9 cellular contexts compared by ENCODE assay signal in the genomic region with DNA sequence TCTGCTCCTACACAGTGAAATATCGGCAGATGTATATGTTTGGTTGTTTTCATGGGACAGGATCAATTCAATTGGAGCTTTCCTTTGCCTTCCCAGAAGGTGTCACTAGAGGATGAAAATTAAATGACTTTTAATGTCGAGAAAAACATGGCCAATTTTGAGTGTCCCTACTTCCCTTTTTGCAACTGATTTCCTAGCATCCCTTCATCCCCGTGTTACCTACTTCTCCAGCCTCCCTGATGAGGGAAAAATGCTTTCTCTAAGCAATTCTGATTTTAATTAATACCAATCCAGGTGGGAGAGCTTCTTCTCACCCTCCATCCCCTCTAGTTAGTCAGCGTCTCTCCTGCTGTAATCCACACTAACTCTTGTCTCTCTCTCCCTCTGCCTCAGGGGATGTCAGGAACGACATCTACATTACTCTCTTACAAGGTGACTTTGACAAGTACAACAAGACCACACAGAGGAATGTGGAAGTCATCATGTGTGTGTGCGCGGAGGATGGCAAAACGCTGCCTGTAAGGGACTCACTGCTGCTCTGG.
DNase-seq lines count a peak whose midpoint lies in the region; ATAC-seq and TF ChIP-seq lines count a peak whose summit lies in the region.
"Had no signal": no experiment of that assay in that cellular context is flagged by ENCODE, and none has a peak within 500 bp of the region (broad histone marks: within the 10 kb centered on the region; RNA-seq: fewer than 3 reads in every experiment).

No MANE protein-coding gene starts in this region.

- H3K4me3 ChIP-seq in breast epithelium (no peak overlapping the region), stomach (no peak overlapping the region)
- H3K4me3 ChIP-seq: SK-N-MC had no signal

- WGBS in stomach, 5 donors, result 50 to 57% (median 55%) methylated on average over 8 of the region's 8 CpGs

- DNase-seq in EL (peak; percentile 59), LHCN-M2 (ENCODE audit: low read depth) (peak; percentile 59), breast epithelium (ENCODE audit: low spot score in 2 of 2) (no peak), midbrain (lab: John Stamatoyannopoulos, UW) (peak; percentile 58), SHP77 (lab: John Stamatoyannopoulos, UW) (no peak), stomach (no peak)

- intact Hi-C loops in breast epithelium (cut with DNase I; ENCODE audit: low total_unique reads), result no loop called here
- intact Hi-C loops in stomach (cut with DNase I; ENCODE audit: low total_unique reads), result no loop called here

- H3K4me1 ChIP-seq in breast epithelium, result no peaks in the 10 kb centered on the region
- H3K4me1 ChIP-seq in stomach, result no peaks in the 10 kb centered on the region

- TF ChIP-seq POLR2A in breast epithelium (IDR thresholded peaks at IDR 0.05), result no peak
- no peak for TF ChIP-seq POLR2A in stomach (IDR thresholded peaks at IDR 0.05)

- no peak overlapping the region for H3K27ac ChIP-seq in breast epithelium
- no peak overlapping the region for H3K27ac ChIP-seq in stomach
- H3K27ac ChIP-seq: SK-N-MC had no signal

- H3K9me3 ChIP-seq in breast epithelium (no peaks in the 10 kb centered on the region), stomach (no peaks in the 10 kb centered on the region)

- no peak for ATAC-seq in HG03469 (IDR thresholded peaks at IDR 0.05; ENCODE audit: unreplicated experiment)
- ATAC-seq in HG03196 (IDR thresholded peaks at IDR 0.05; ENCODE audit: unreplicated experiment), result no peak

- TF ChIP-seq EP300 in stomach (IDR thresholded peaks at IDR 0.05), result no peak

- no peaks in the 10 kb centered on the region for H3K27me3 ChIP-seq in breast epithelium
- peaks cover 0 to 10% (median 0%) of the 10 kb centered on the region in 3 donors for H3K27me3 ChIP-seq in stomach

- no peaks in the 10 kb centered on the region for H3K36me3 ChIP-seq in breast epithelium
- H3K36me3 ChIP-seq in stomach, result peaks cover 0 to 38% (median 10%) of the 10 kb centered on the region in 4 donors

- TF ChIP-seq CTCF in breast epithelium (IDR thresholded peaks at IDR 0.05), result peak in 2 of 3 donors; percentile 29 to 69
- TF ChIP-seq CTCF in stomach (IDR thresholded peaks at IDR 0.05), result peak in 1 of 7 experiments; percentile 16

Comparison
In these comparisons a context has a peak if more than half of its experiments do, and no peak if none do; other contexts are left out.
1. DNase-seq: peak in EL (single experiment), LHCN-M2 (single experiment) and midbrain (single experiment); none in breast epithelium (0 of 2), SHP77 (0 of 2) and stomach (single experiment).